In the genomic region with DNA sequence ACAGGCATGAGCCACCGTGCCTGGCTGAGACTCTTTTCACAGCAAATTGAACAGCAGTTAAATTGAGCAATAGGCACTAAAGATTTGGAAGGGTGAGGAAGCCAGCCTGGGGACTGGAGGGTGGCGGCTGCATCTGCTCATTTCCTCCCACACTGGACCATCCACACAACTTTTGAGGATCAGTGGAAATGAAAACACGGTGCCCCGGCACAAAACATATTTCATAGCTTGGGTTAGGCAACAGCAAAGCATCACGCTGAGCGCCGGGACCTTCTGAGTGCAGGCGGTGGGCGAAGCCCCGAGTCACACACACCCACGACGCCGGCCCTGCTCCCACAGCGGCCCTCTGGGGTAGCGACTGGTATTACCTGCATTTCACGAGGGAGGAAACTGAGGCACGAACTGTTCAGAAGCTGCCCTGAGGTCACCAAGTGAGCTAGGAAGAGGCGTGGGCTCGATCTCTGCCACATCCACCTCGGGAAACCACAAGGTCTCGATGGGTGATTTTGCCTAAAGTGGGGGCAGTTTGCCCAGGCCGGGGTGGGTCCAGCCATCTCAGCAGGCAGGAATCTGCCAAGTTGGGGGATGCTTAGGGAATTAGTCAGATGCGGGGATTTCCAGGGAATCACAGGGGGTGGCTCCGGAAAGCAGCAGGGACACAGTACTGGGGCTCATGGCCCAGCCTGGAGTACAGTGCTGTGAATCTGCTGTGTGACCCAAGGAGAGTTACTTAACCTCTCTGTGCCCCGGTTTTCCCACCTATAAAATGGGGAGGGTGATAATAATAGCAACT, we compare ENCODE assay signal across 11 cellular contexts. TPM values are rescaled to one million over a fixed set of nuclear protein-coding genes. Genes with fewer than 3 reads are reported as not detected.
DNase-seq lines count a peak whose midpoint lies in the region; ATAC-seq and TF ChIP-seq lines count a peak whose summit lies in the region.
"Had no signal": no experiment of that assay in that cellular context is flagged by ENCODE, and none has a peak within 500 bp of the region (broad histone marks: within the 10 kb centered on the region; RNA-seq: fewer than 3 reads in every experiment).

No MANE protein-coding gene starts in this region.

- no peaks in the 10 kb centered on the region for H3K9me3 ChIP-seq in RWPE2 (ENCODE audit: severe bottlenecking)
- H3K9me3 ChIP-seq: testis had no signal

- H3K4me1 ChIP-seq in RWPE2 (ENCODE audit: insufficient read depth, poor library complexity, severe bottlenecking), result peaks cover 41% of the 10 kb centered on the region

- no peaks in the 10 kb centered on the region for H3K27me3 ChIP-seq in H7 (ENCODE audit: control insufficient read depth, insufficient read depth, low read length)
- no peaks in the 10 kb centered on the region for H3K27me3 ChIP-seq in RWPE2 (ENCODE audit: insufficient read depth, poor library complexity, severe bottlenecking)
- H3K27me3 ChIP-seq: testis had no signal

- peak; percentile 70 for DNase-seq in H7
- peak; percentile 94 for DNase-seq in RWPE2 (ENCODE audit: low spot score)
- DNase-seq in fibroblast of peridontal ligament (ENCODE audit: extremely low read depth), result peak; percentile 97
- DNase-seq in stromal cell of bone marrow (ENCODE audit: low read depth), result peak; percentile 96
- DNase-seq in GM13977 (ENCODE audit: low spot score), result no peak
- DNase-seq: activated naive CD8-positive, alpha-beta T cell treated with anti-CD3 and anti-CD28 coated beads for 36 hours; naive B cell; testis had no signal

- in situ Hi-C loops in GM13977 (cut with MboI; ENCODE audit: low pct_unique_long_range_greater_than_20kb, low sequenced_read_pairs, unreplicated experiment), result no loop called here

- TF ChIP-seq CTCF in RWPE2 (IDR thresholded peaks at IDR 0.05; ENCODE audit: poor library complexity, severe bottlenecking), result no peak
- TF ChIP-seq CTCF in GM13977 (IDR thresholded peaks at IDR 0.05; ENCODE audit: extremely low read depth, insufficient read depth, missing control alignments), result no peak

- peak overlapping the region; percentile 95 for H3K27ac ChIP-seq in RWPE2 (ENCODE audit: poor library complexity, severe bottlenecking)
- H3K27ac ChIP-seq: testis had no signal

- ATAC-seq in RWPE2 (ENCODE audit: low read depth), result peak; percentile 77
- ATAC-seq in HG03039 (IDR thresholded peaks at IDR 0.05; ENCODE audit: unreplicated experiment), result no peak
- no peak for ATAC-seq in GM21515 (IDR thresholded peaks at IDR 0.05; ENCODE audit: unreplicated experiment)
- ATAC-seq in HG03442 (IDR thresholded peaks at IDR 0.05; ENCODE audit: unreplicated experiment), result no peak

- H3K4me3 ChIP-seq in H7 (ENCODE audit: insufficient read depth, low read depth, low read length) (no peak overlapping the region), RWPE2 (ENCODE audit: severe bottlenecking) (peak overlapping the region; percentile 3)
- H3K4me3 ChIP-seq: testis had no signal

- H3K36me3 ChIP-seq in H7 (replicated peaks; ENCODE audit: control insufficient read depth, insufficient read depth, low read length) (no peaks in the 10 kb centered on the region), RWPE2 (ENCODE audit: low read depth) (no peaks in the 10 kb centered on the region)

RNA-seq across cellular contexts. Expression of a gene that starts 3.5 kb away (rescaled TPM):
- total RNA-seq in H7 (2014; rRNA removed; shearing (Covaris generic)), result 31.4 and 41.3 TPM in 2 replicates

RNA-seq across cellular contexts. Expression of a gene that starts 28.1 kb away (rescaled TPM):
- total RNA-seq in H7 (2014; rRNA removed; shearing (Covaris generic)), result 96.3 and 99.0 TPM in 2 replicates
